ENCODE assay signal across 9 cellular contexts in the genomic region with DNA sequence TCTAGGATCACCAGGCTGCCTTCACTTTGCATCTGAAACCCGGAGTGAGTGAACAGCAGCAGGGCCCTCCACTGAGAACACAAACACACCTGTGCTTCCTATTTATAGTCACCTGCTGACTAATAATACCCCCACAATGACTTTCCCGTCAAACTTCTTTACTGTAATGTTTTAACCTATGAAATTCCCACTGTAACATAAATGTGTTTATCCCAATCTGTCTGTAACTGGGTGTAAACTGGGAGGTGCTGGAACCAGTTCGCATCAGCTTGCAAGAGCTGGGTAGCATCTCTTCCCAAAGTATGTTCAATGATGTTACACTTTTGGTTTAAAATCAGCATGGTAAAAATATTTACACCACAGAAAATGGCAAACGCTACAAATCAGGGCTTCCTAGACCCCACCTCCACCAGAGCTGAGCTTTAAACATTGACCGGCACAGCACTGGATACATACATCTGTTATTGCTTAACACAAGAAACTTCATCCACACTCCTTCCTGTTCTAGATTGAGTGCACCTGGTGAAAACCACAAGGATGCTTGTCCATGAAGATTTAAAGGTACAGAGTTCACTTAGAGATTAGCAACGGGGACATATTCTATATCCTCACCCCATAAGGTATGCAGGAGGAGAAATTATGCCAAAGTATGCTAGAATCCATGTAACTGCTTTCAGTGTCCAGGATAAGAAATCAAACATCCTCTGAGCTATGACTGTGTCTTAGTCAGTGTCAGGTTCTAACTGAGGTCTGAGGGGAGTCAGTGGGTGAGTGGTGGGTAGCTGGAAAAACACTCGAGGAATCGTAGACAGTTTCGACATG.
DNase-seq lines count a peak whose midpoint lies in the region; ATAC-seq lines count a peak whose summit lies in the region.
"Had no signal": no experiment of that assay in that cellular context is flagged by ENCODE, and none has a peak within 500 bp of the region (broad histone marks: within the 10 kb centered on the region; RNA-seq: fewer than 3 reads in every experiment).

No MANE protein-coding gene starts in this region.

- DNase-seq in NCI-H2081 (lab: John Stamatoyannopoulos, UW) (peak; percentile 43 to 68), NCI-H2081 treated with DMSO at 0.1 percent for 48 hours (lab: John Stamatoyannopoulos, UW) (no peak), NCI-H2107 treated with DMSO at 0.1 percent for 48 hours (lab: John Stamatoyannopoulos, UW; ENCODE audit: unreplicated experiment) (peak; percentile 78), skeletal muscle cell (ENCODE audit: low read depth) (peak; percentile 9), mucosa of gallbladder (ENCODE audit: low spot score) (no peak), dermis blood vessel endothelial cell (no peak), NCI-H526 (lab: John Stamatoyannopoulos, UW) (no peak)

- peak; percentile 85 for ATAC-seq in HG02870 (IDR thresholded peaks at IDR 0.05; ENCODE audit: unreplicated experiment)

- H3K4me3 ChIP-seq in skeletal muscle cell (ENCODE audit: low read depth, low read length): no peak overlapping the region
- H3K4me3 ChIP-seq: skin epidermis had no signal

Comparison
In these comparisons a context has a peak if more than half of its experiments do, and no peak if none do; other contexts are left out.
1. DNase-seq: peak in NCI-H2081 (2 of 2), NCI-H2107 treated with DMSO at 0.1 percent for 48 hours (single experiment) and skeletal muscle cell (single experiment); none in NCI-H2081 treated with DMSO at 0.1 percent for 48 hours (single experiment), mucosa of gallbladder (single experiment), dermis blood vessel endothelial cell (single experiment) and NCI-H526 (0 of 2).